ENCODE assay signal across 9 cellular contexts in the genomic region with DNA sequence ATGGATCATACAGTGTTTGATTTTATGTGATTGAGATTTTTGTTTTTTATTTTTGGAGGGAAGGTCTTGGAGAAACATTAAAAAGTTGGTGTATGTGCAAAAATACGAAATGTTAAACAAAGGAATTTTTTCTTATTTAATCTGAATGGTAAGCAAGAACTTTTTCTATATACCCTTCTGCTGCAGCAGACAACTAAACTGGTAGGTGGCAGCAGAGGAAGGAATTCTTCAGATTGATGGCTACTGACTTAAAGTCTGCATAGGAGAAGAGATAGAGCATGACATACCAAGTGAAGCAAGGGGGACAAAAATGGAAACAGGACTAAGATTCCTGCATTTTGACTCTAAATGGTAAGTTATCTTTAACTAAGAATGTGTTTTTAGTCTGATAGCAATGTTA. TPM values are rescaled to one million over a fixed set of nuclear protein-coding genes. Genes with fewer than 3 reads are reported as not detected.
A peak's percentile ranks its signal among the peaks of the same experiment; 100 is the strongest.
DNase-seq lines count a peak whose midpoint lies in the region; ATAC-seq and TF ChIP-seq lines count a peak whose summit lies in the region.
"Had no signal": no experiment of that assay in that cellular context is flagged by ENCODE, and none has a peak within 500 bp of the region (broad histone marks: within the 10 kb centered on the region; RNA-seq: fewer than 3 reads in every experiment).

No MANE protein-coding gene starts in this region.

- no peak overlapping the region for H3K9ac ChIP-seq in neuronal stem cell (ENCODE audit: low read depth, low read length, poor library complexity)

- no peak overlapping the region for H3K23ac ChIP-seq in neuronal stem cell (ENCODE audit: low read depth, low read length, poor library complexity)

- H3K79me1 ChIP-seq in neuronal stem cell (ENCODE audit: low read depth, low read length) = no peaks in the 10 kb centered on the region

- no peaks in the 10 kb centered on the region for H3K9me3 ChIP-seq in neuronal stem cell (replicated peaks in 1 of 2; ENCODE audit: control insufficient read depth in 2 of 2, insufficient read depth in 1 of 2, low read depth in 1 of 2, low read length in 2 of 2)
- H3K9me3 ChIP-seq in effector memory CD4-positive, alpha-beta T cell (ENCODE audit: control insufficient read depth, low read length) = no peaks in the 10 kb centered on the region

- H2BK12ac ChIP-seq in neuronal stem cell (ENCODE audit: low read length) = no peak overlapping the region

- H3K4me3 ChIP-seq in astrocyte of the cerebellum (ENCODE audit: low read depth, low read length) = no peak overlapping the region
- H3K4me3 ChIP-seq in neuronal stem cell (ENCODE audit: low read length in 2 of 2) = no peak overlapping the region
- no peak overlapping the region for H3K4me3 ChIP-seq in effector memory CD4-positive, alpha-beta T cell (ENCODE audit: insufficient read depth, low read depth, low read length, poor library complexity, severe bottlenecking)

- no peak overlapping the region for H4K91ac ChIP-seq in neuronal stem cell (ENCODE audit: low read depth, low read length, poor library complexity)

- no peaks in the 10 kb centered on the region for H3K27me3 ChIP-seq in neuronal stem cell (ENCODE audit: control insufficient read depth in 3 of 3, insufficient read depth in 3 of 3, low read depth in 1 of 3, low read length in 3 of 3)
- no peaks in the 10 kb centered on the region for H3K27me3 ChIP-seq in effector memory CD4-positive, alpha-beta T cell (replicated peaks; ENCODE audit: control insufficient read depth, insufficient read depth, low read length, poor library complexity, severe bottlenecking)

- H3K4me2 ChIP-seq in neuronal stem cell (ENCODE audit: insufficient read depth, low read length, poor library complexity, severe bottlenecking) = no peak overlapping the region

- in situ Hi-C loops in astrocyte of the cerebellum (cut with HindIII; ENCODE audit: low sequenced_read_pairs) = no loop called here

- H3K18ac ChIP-seq in neuronal stem cell (ENCODE audit: low read length) = no peak overlapping the region

- no CpG with 5 or more reads among the region's 1 CpG for WGBS in neuronal stem cell (ENCODE audit: extremely low coverage in 2 of 2, insufficient read length in 2 of 2, insufficient replicate concordance in 1 of 2), 2 donors

- H2AFZ ChIP-seq in neuronal stem cell (ENCODE audit: low read length) = no peak overlapping the region

- no peak overlapping the region for H2BK5ac ChIP-seq in neuronal stem cell (ENCODE audit: low read length)

- no peak overlapping the region for H2AK5ac ChIP-seq in neuronal stem cell (ENCODE audit: low read depth, low read length)

- TF ChIP-seq CTCF in astrocyte of the cerebellum (IDR thresholded peaks at IDR 0.05; ENCODE audit: low read depth, low read length, missing control alignments) = peak; percentile 58

- H4K8ac ChIP-seq in neuronal stem cell (ENCODE audit: low read depth, low read length) = no peak overlapping the region

- ATAC-seq in left lobe of liver (peak; percentile 64), GM19351 (IDR thresholded peaks at IDR 0.05; ENCODE audit: unreplicated experiment) (no peak)
- ATAC-seq: naive thymus-derived CD8-positive, alpha-beta T cell had no signal

- peaks cover 0 to 88% of the 10 kb centered on the region in 2 donors for H3K36me3 ChIP-seq in neuronal stem cell (replicated peaks in 1 of 2; ENCODE audit: control insufficient read depth in 2 of 2, insufficient read depth in 2 of 2, low read length in 2 of 2)
- no peaks in the 10 kb centered on the region for H3K36me3 ChIP-seq in effector memory CD4-positive, alpha-beta T cell (ENCODE audit: control insufficient read depth, insufficient read depth, low read length)

- no peak overlapping the region for H3K27ac ChIP-seq in neuronal stem cell (replicated peaks; ENCODE audit: low read length)
- H3K27ac ChIP-seq in effector memory CD4-positive, alpha-beta T cell (ENCODE audit: insufficient read depth, low read length, poor library complexity, severe bottlenecking) = no peak overlapping the region

- peak; percentile 14 for DNase-seq in CMK (ENCODE audit: low read depth)
- peak; percentile 34 for DNase-seq in HuH-7 (ENCODE audit: low spot score)
- DNase-seq in astrocyte of the cerebellum (ENCODE audit: low read depth) = peak; percentile 27
- DNase-seq in left lobe of liver (ENCODE audit: low spot score) = no peak
- DNase-seq in neuronal stem cell (ENCODE audit: low spot score) = no peak
- no peak for DNase-seq in NCI-H2029 treated with DMSO at 0.1 percent for 48 hours (lab: John Stamatoyannopoulos, UW)
- no peak for DNase-seq in effector memory CD4-positive, alpha-beta T cell

- H3K4me1 ChIP-seq in neuronal stem cell (ENCODE audit: control insufficient read depth in 2 of 2, insufficient read depth in 1 of 2, low read depth in 1 of 2, low read length in 2 of 2) = peaks cover 0 to 4% of the 10 kb centered on the region in 2 donors
- no peaks in the 10 kb centered on the region for H3K4me1 ChIP-seq in effector memory CD4-positive, alpha-beta T cell (ENCODE audit: control insufficient read depth, insufficient read depth, low read length, poor library complexity, severe bottlenecking)

- no peak overlapping the region for H2BK120ac ChIP-seq in neuronal stem cell (ENCODE audit: low read depth, low read length)

- H2BK15ac ChIP-seq in neuronal stem cell (ENCODE audit: low read length) = no peak overlapping the region

- H3K4ac ChIP-seq in neuronal stem cell (ENCODE audit: low read length) = no peak overlapping the region

- no peak overlapping the region for H3K14ac ChIP-seq in neuronal stem cell (ENCODE audit: low read length)

RNA-seq across cellular contexts. Expression of a gene that starts 42.0 kb away (rescaled TPM):
- not detected for total RNA-seq in left lobe of liver
- polyA plus RNA-seq in neuronal stem cell (2013, experiment 1 of 2) = 0.01 TPM
- polyA plus RNA-seq in neuronal stem cell (2013, experiment 2 of 2) = 0.03 TPM
- total RNA-seq: naive thymus-derived CD8-positive, alpha-beta T cell had no signal
- polyA plus RNA-seq: naive thymus-derived CD8-positive, alpha-beta T cell had no signal

Comparison
In these comparisons a context has a peak if more than half of its experiments do, and no peak if none do; other contexts are left out.
1. DNase-seq: peak in CMK (single experiment), HuH-7 (single experiment) and astrocyte of the cerebellum (single experiment); none in left lobe of liver (single experiment), neuronal stem cell (single experiment), NCI-H2029 treated with DMSO at 0.1 percent for 48 hours (single experiment) and effector memory CD4-positive, alpha-beta T cell (0 of 3).